Comparison of ENCODE assay signal across 13 cellular contexts in genomic region chr11:47518212-47518959, GRCh38. TPM values are rescaled to one million over a fixed set of nuclear protein-coding genes. Genes with fewer than 3 reads are reported as not detected.
A peak's percentile ranks its signal among the peaks of the same experiment; 100 is the strongest.
DNase-seq lines count a peak whose midpoint lies in the region; ATAC-seq and FAIRE-seq lines count a peak whose summit lies in the region.
"Had no signal": no experiment of that assay in that cellular context is flagged by ENCODE, and none has a peak within 500 bp of the region (broad histone marks: within the 10 kb centered on the region; RNA-seq: fewer than 3 reads in every experiment).

No MANE protein-coding gene starts in this region.

- H3K9me3 ChIP-seq in BLaER1 (no peaks in the 10 kb centered on the region), mesenchymal stem cell (ENCODE audit: control insufficient read depth, low read length) (no peaks in the 10 kb centered on the region)
- H3K9me3 ChIP-seq: lower lobe of right lung had no signal

- H2AFZ ChIP-seq in mesenchymal stem cell (ENCODE audit: low read depth, low read length) = no peak overlapping the region

- H3K4me1 Mint-ChIP-seq in activated T-helper 1 cell treated with anti-CD3 and anti-CD28 coated beads, Interleukin-12 subunit alpha, Interleukin-12 subunit beta, Interleukin-2, Interleukin-4 antibody, amounts not matched to agents 30 ng/mL and 10 ng/mL and 1 ng/mL, durations not matched to agents 14 hours and 24 hours and 36 hours (ENCODE audit: low read depth) = peaks cover 60% of the 10 kb centered on the region

- peak overlapping the region in 1 of 2 experiments; percentile 83 for H3K23ac ChIP-seq in mesenchymal stem cell (ENCODE audit: low read length in 2 of 2)

- H4K8ac ChIP-seq in mesenchymal stem cell (ENCODE audit: low read length) = no peak overlapping the region

- ATAC-seq in HG03432 (IDR thresholded peaks at IDR 0.05; ENCODE audit: unreplicated experiment) (no peak), HG03460 (IDR thresholded peaks at IDR 0.05; ENCODE audit: unreplicated experiment) (no peak)
- ATAC-seq in activated CD4-positive, CD25-positive, alpha-beta regulatory T cell treated with anti-CD3 and anti-CD28 coated beads, Interleukin-2, amount 50 U/mL, for 24 hours = no peak
- ATAC-seq: activated naive CD4-positive, alpha-beta T cell treated with anti-CD3 and anti-CD28 coated beads, Interleukin-2, amount 50 U/mL, for 72 hours; lower lobe of right lung had no signal

- H3K79me1 ChIP-seq in mesenchymal stem cell (replicated peaks; ENCODE audit: low read length, poor library complexity, severe bottlenecking) = no peaks in the 10 kb centered on the region

- H3K4ac ChIP-seq in mesenchymal stem cell (ENCODE audit: low read depth in 1 of 2, low read length in 2 of 2) = peak overlapping the region in 1 of 2 experiments; percentile 37

- H3K4me2 ChIP-seq in BLaER1 (peak overlapping the region; percentile 47), mesenchymal stem cell (ENCODE audit: low read length, poor library complexity, severe bottlenecking) (no peak overlapping the region)

- H3K9ac ChIP-seq in BLaER1 = 0 out of 2 replicates have a peak overlapping the region, but pooled peaks have one; percentile 27
- H3K9ac ChIP-seq in mesenchymal stem cell (ENCODE audit: low read length) = no peak overlapping the region

- no peak overlapping the region for H2AK5ac ChIP-seq in mesenchymal stem cell (ENCODE audit: low read length, severe bottlenecking)

- 69% methylated on average over 1 of the region's 3 CpGs for WGBS in mesenchymal stem cell

- no peak overlapping the region for H3K4me3 ChIP-seq in BLaER1
- no peak overlapping the region for H3K4me3 ChIP-seq in Jurkat, Clone E6-1 (ENCODE audit: low read length)
- no peak overlapping the region for H3K4me3 ChIP-seq in mesenchymal stem cell (ENCODE audit: insufficient read depth in 1 of 2, low read depth in 1 of 2, low read length in 2 of 2)
- H3K4me3 ChIP-seq: lower lobe of right lung had no signal

- H3K27ac ChIP-seq in BLaER1 (no peak overlapping the region), mesenchymal stem cell (ENCODE audit: low read length, poor library complexity, severe bottlenecking) (no peak overlapping the region)
- H3K27ac ChIP-seq: lower lobe of right lung had no signal

- peaks cover 9% of the 10 kb centered on the region for H3K36me3 Mint-ChIP-seq in activated T-helper 1 cell treated with anti-CD3 and anti-CD28 coated beads, Interleukin-12 subunit alpha, Interleukin-12 subunit beta, Interleukin-2, Interleukin-4 antibody, amounts not matched to agents 30 ng/mL and 10 ng/mL and 1 ng/mL, durations not matched to agents 14 hours and 24 hours and 36 hours (ENCODE audit: low read depth)
- H3K36me3 Mint-ChIP-seq: activated naive CD4-positive, alpha-beta T cell treated with anti-CD3 and anti-CD28 coated beads, Interleukin-2, amount 50 U/mL, for 72 hours had no signal

- H4K91ac ChIP-seq in mesenchymal stem cell (ENCODE audit: low read length) = no peak overlapping the region

- intact Hi-C loops in activated T-helper 1 cell treated with anti-CD3 and anti-CD28 coated beads, Interleukin-12 subunit alpha, Interleukin-12 subunit beta, Interleukin-2, Interleukin-4 antibody, amounts not matched to agents 30 ng/mL and 10 ng/mL and 1 ng/mL, durations not matched to agents 14 hours and 24 hours and 36 hours (cut with micrococcal nuclease) = loop anchor here (5.0 to 10.0 kb wide), 2 partner anchors 249 to 486 kb away; partner anchors contain the start of gene FNBP4

- H4K20me1 ChIP-seq in BLaER1 = peaks cover 100% of the 10 kb centered on the region

- no peak for FAIRE-seq in urothelium cell line (lab: Jason Lieb, UNC)

- no peaks in the 10 kb centered on the region for H3K27me3 Mint-ChIP-seq in activated T-helper 1 cell treated with anti-CD3 and anti-CD28 coated beads, Interleukin-12 subunit alpha, Interleukin-12 subunit beta, Interleukin-2, Interleukin-4 antibody, amounts not matched to agents 30 ng/mL and 10 ng/mL and 1 ng/mL, durations not matched to agents 14 hours and 24 hours and 36 hours (ENCODE audit: insufficient read depth)

- no peak overlapping the region for H2BK5ac ChIP-seq in mesenchymal stem cell (ENCODE audit: low read depth, low read length, poor library complexity, severe bottlenecking)

- no peaks in the 10 kb centered on the region for H3K27me3 ChIP-seq in BLaER1
- H3K27me3 ChIP-seq in mesenchymal stem cell (ENCODE audit: control insufficient read depth in 1 of 2, insufficient read depth in 1 of 2, low read length in 2 of 2) = no peaks in the 10 kb centered on the region

- H2BK15ac ChIP-seq in mesenchymal stem cell (ENCODE audit: low read depth, poor library complexity, severe bottlenecking) = no peak overlapping the region

- H3K4me1 ChIP-seq in BLaER1 = peaks cover 64% of the 10 kb centered on the region
- peaks cover 9% of the 10 kb centered on the region for H3K4me1 ChIP-seq in mesenchymal stem cell (ENCODE audit: control insufficient read depth, insufficient read depth, low read depth, low read length)

- peak overlapping the region; percentile 80 for H3K27ac Mint-ChIP-seq in activated T-helper 1 cell treated with anti-CD3 and anti-CD28 coated beads, Interleukin-12 subunit alpha, Interleukin-12 subunit beta, Interleukin-2, Interleukin-4 antibody, amounts not matched to agents 30 ng/mL and 10 ng/mL and 1 ng/mL, durations not matched to agents 14 hours and 24 hours and 36 hours

- peak; percentile 35 for DNase-seq in Jurkat, Clone E6-1 (ENCODE audit: low read depth, low spot score)
- no peak for DNase-seq in activated T-helper 1 cell treated with anti-CD3 and anti-CD28 coated beads, Interleukin-12 subunit alpha, Interleukin-12 subunit beta, Interleukin-2, Interleukin-4 antibody, amounts not matched to agents 30 ng/mL and 10 ng/mL and 1 ng/mL, durations not matched to agents 14 hours and 24 hours and 36 hours (ENCODE audit: low spot score)
- DNase-seq in mesenchymal stem cell (no peak), urothelium cell line (ENCODE audit: low spot score) (no peak)
- DNase-seq: H7, lower lobe of right lung, NCI-H345, T-helper 9 cell had no signal

- peak overlapping the region; percentile 2 for H3K4me3 Mint-ChIP-seq in activated T-helper 1 cell treated with anti-CD3 and anti-CD28 coated beads, Interleukin-12 subunit alpha, Interleukin-12 subunit beta, Interleukin-2, Interleukin-4 antibody, amounts not matched to agents 30 ng/mL and 10 ng/mL and 1 ng/mL, durations not matched to agents 14 hours and 24 hours and 36 hours

- no peak overlapping the region for H2BK120ac ChIP-seq in mesenchymal stem cell (ENCODE audit: low read depth, low read length)

- no peaks in the 10 kb centered on the region for H3K9me3 Mint-ChIP-seq in activated T-helper 1 cell treated with anti-CD3 and anti-CD28 coated beads, Interleukin-12 subunit alpha, Interleukin-12 subunit beta, Interleukin-2, Interleukin-4 antibody, amounts not matched to agents 30 ng/mL and 10 ng/mL and 1 ng/mL, durations not matched to agents 14 hours and 24 hours and 36 hours
- H3K9me3 Mint-ChIP-seq: activated naive CD4-positive, alpha-beta T cell treated with anti-CD3 and anti-CD28 coated beads, Interleukin-2, amount 50 U/mL, for 72 hours had no signal

- peak overlapping the region; percentile 62 to 78 for H3K18ac ChIP-seq in mesenchymal stem cell (ENCODE audit: low read depth in 1 of 2, low read length in 2 of 2)

- H3K36me3 ChIP-seq in BLaER1 (peaks cover 20% of the 10 kb centered on the region), mesenchymal stem cell (ENCODE audit: control insufficient read depth in 1 of 2, insufficient read depth in 2 of 2, low read depth in 1 of 2, low read length in 2 of 2) (peaks cover 7 to 9% of the 10 kb centered on the region in 2 experiments)
- H3K36me3 ChIP-seq: lower lobe of right lung had no signal

- H2BK12ac ChIP-seq in mesenchymal stem cell (ENCODE audit: low read length in 2 of 2) = no peak overlapping the region

- peak overlapping the region in 1 of 2 experiments; percentile 86 for H3K14ac ChIP-seq in mesenchymal stem cell (ENCODE audit: low read length in 2 of 2)

RNA-seq across cellular contexts. Expression of gene CELF1, which starts 34.5 kb away (rescaled TPM):
- 24.0 TPM for polyA plus RNA-seq in Jurkat, Clone E6-1 (2012; ENCODE audit: insufficient read depth, insufficient read length)
- 148 and 155 TPM in 2 replicates for total RNA-seq in activated T-helper 1 cell treated with anti-CD3 and anti-CD28 coated beads, Interleukin-12 subunit alpha, Interleukin-12 subunit beta, Interleukin-2, Interleukin-4 antibody, amounts not matched to agents 30 ng/mL and 10 ng/mL and 1 ng/mL, durations not matched to agents 14 hours and 24 hours and 36 hours
- polyA plus RNA-seq in mesenchymal stem cell (2013, experiment 1 of 2) = 44.3 TPM
- 44.0 TPM for polyA plus RNA-seq in mesenchymal stem cell (2013, experiment 2 of 2)

RNA-seq across cellular contexts. Expression of gene PTPMT1, which starts 47.0 kb away (rescaled TPM):
- polyA plus RNA-seq in Jurkat, Clone E6-1 (2012; ENCODE audit: insufficient read depth, insufficient read length) = 41.2 TPM
- 57.5 and 60.6 TPM in 2 replicates for total RNA-seq in activated T-helper 1 cell treated with anti-CD3 and anti-CD28 coated beads, Interleukin-12 subunit alpha, Interleukin-12 subunit beta, Interleukin-2, Interleukin-4 antibody, amounts not matched to agents 30 ng/mL and 10 ng/mL and 1 ng/mL, durations not matched to agents 14 hours and 24 hours and 36 hours
- 55.4 TPM for polyA plus RNA-seq in mesenchymal stem cell (2013, experiment 1 of 2)
- polyA plus RNA-seq in mesenchymal stem cell (2013, experiment 2 of 2) = 56.2 TPM
